In genomic region chr2:70719231-70719630, GRCh38 we compare ENCODE assay signal across 24 cellular contexts. TPM values are rescaled to one million over a fixed set of nuclear protein-coding genes. Genes with fewer than 3 reads are reported as not detected.
DNase-seq lines count a peak whose midpoint lies in the region; ATAC-seq, FAIRE-seq and TF ChIP-seq lines count a peak whose summit lies in the region.
"Had no signal": no experiment of that assay in that cellular context is flagged by ENCODE, and none has a peak within 500 bp of the region (broad histone marks: within the 10 kb centered on the region; RNA-seq: fewer than 3 reads in every experiment).

No MANE protein-coding gene starts in this region.

- H3K4me1 ChIP-seq in right atrium auricular region, result no peaks in the 10 kb centered on the region
- no peaks in the 10 kb centered on the region for H3K4me1 ChIP-seq in right cardiac atrium (ENCODE audit: control insufficient read depth, insufficient read depth, low read length)
- no peaks in the 10 kb centered on the region for H3K4me1 ChIP-seq in astrocyte (ENCODE audit: insufficient read depth, low read length)
- no peaks in the 10 kb centered on the region for H3K4me1 ChIP-seq in kidney (ENCODE audit: control insufficient read depth in 1 of 2, insufficient read depth in 1 of 2, low read depth in 1 of 2, low read length in 2 of 2)
- H3K4me1 ChIP-seq: Caco-2 had no signal

- H3K36me3 Mint-ChIP-seq in astrocyte (ENCODE audit: low read depth, unreplicated experiment), result no peaks in the 10 kb centered on the region
- no peaks in the 10 kb centered on the region for H3K36me3 Mint-ChIP-seq in osteocyte (ENCODE audit: unreplicated experiment)
- H3K36me3 Mint-ChIP-seq: CD8-positive, alpha-beta T cell had no signal

- no peak overlapping the region for H3K4me3 ChIP-seq in right atrium auricular region
- H3K4me3 ChIP-seq in right cardiac atrium (ENCODE audit: low read length), result no peak overlapping the region
- no peak overlapping the region for H3K4me3 ChIP-seq in astrocyte (ENCODE audit: insufficient read depth, low read depth, low read length)
- H3K4me3 ChIP-seq in kidney (ENCODE audit: low read length in 2 of 2), result no peak overlapping the region
- H3K4me3 ChIP-seq: BLaER1 treated with 17β-estradiol and CSF1 and Interleukin-3, amounts not matched to agents 10 nM and 100 nM had no signal

- no peak for ATAC-seq in right cardiac atrium
- ATAC-seq: CD8-positive, alpha-beta T cell had no signal

- H3K4me3 Mint-ChIP-seq in astrocyte (ENCODE audit: unreplicated experiment) (no peak overlapping the region), osteocyte (ENCODE audit: unreplicated experiment) (no peak overlapping the region)
- H3K4me3 Mint-ChIP-seq: B cell; CD4-positive, alpha-beta T cell; CD8-positive, alpha-beta T cell had no signal

- H3K27ac Mint-ChIP-seq in astrocyte (ENCODE audit: unreplicated experiment) (peak overlapping the region; percentile 1), osteocyte (ENCODE audit: unreplicated experiment) (no peak overlapping the region)
- H3K27ac Mint-ChIP-seq: B cell; CD4-positive, alpha-beta T cell; CD8-positive, alpha-beta T cell had no signal

- H3K9me3 Mint-ChIP-seq in astrocyte (ENCODE audit: unreplicated experiment), result no peaks in the 10 kb centered on the region
- no peaks in the 10 kb centered on the region for H3K9me3 Mint-ChIP-seq in osteocyte (ENCODE audit: unreplicated experiment)
- H3K9me3 Mint-ChIP-seq: CD4-positive, alpha-beta T cell; CD8-positive, alpha-beta T cell had no signal

- H3K4me2 ChIP-seq in astrocyte (ENCODE audit: low read length), result no peak overlapping the region

- H3K27me3 ChIP-seq in right atrium auricular region (no peaks in the 10 kb centered on the region), right cardiac atrium (ENCODE audit: control insufficient read depth, insufficient read depth) (no peaks in the 10 kb centered on the region), astrocyte (ENCODE audit: insufficient read depth, low read length) (no peaks in the 10 kb centered on the region)
- H3K27me3 ChIP-seq: BLaER1 treated with 17β-estradiol and CSF1 and Interleukin-3, amounts not matched to agents 10 nM and 100 nM had no signal

- no peak overlapping the region for H3K27ac ChIP-seq in right atrium auricular region
- H3K27ac ChIP-seq in right cardiac atrium (ENCODE audit: low read length), result no peak overlapping the region
- H3K27ac ChIP-seq in astrocyte (ENCODE audit: low read depth, low read length), result no peak overlapping the region
- H3K27ac ChIP-seq in kidney (ENCODE audit: low read depth in 2 of 2, low read length in 2 of 2), result no peak overlapping the region
- H3K27ac ChIP-seq: BLaER1 treated with 17β-estradiol and CSF1 and Interleukin-3, amounts not matched to agents 10 nM and 100 nM; C4-2B had no signal

- no peaks in the 10 kb centered on the region for H3K36me3 ChIP-seq in right atrium auricular region
- H3K36me3 ChIP-seq in astrocyte (ENCODE audit: insufficient read depth, low read length), result no peaks in the 10 kb centered on the region
- no peaks in the 10 kb centered on the region for H3K36me3 ChIP-seq in kidney (ENCODE audit: control insufficient read depth in 1 of 2, insufficient read depth in 2 of 2, low read length in 2 of 2)

- peaks cover 23% of the 10 kb centered on the region for H3K27me3 Mint-ChIP-seq in astrocyte (ENCODE audit: low read depth, unreplicated experiment)
- H3K27me3 Mint-ChIP-seq in osteocyte (ENCODE audit: unreplicated experiment), result peaks cover 3% of the 10 kb centered on the region
- H3K27me3 Mint-ChIP-seq: CD4-positive, alpha-beta T cell had no signal

- TF ChIP-seq CTCF in right atrium auricular region (IDR thresholded peaks at IDR 0.05), result no peak
- no peak for TF ChIP-seq CTCF in astrocyte (IDR thresholded peaks at IDR 0.05; ENCODE audit: insufficient read depth, low read depth, low read length)
- TF ChIP-seq CTCF in osteocyte (IDR thresholded peaks at IDR 0.05), result no peak
- TF ChIP-seq CTCF in kidney (IDR thresholded peaks at IDR 0.05; ENCODE audit: borderline replicate concordance, extremely low read depth, insufficient read depth), result no peak

- no peaks in the 10 kb centered on the region for H3K4me1 Mint-ChIP-seq in astrocyte (ENCODE audit: low read depth, unreplicated experiment)
- H3K4me1 Mint-ChIP-seq in osteocyte (ENCODE audit: unreplicated experiment), result no peaks in the 10 kb centered on the region
- H3K4me1 Mint-ChIP-seq: B cell had no signal

- H2AFZ ChIP-seq in astrocyte (ENCODE audit: low read depth, low read length), result no peak overlapping the region

- no peaks in the 10 kb centered on the region for H4K20me1 ChIP-seq in astrocyte (ENCODE audit: insufficient read depth, low read length)

- H3K9me3 ChIP-seq in right atrium auricular region (no peaks in the 10 kb centered on the region), right cardiac atrium (ENCODE audit: control insufficient read depth, low read length) (no peaks in the 10 kb centered on the region), astrocyte (ENCODE audit: insufficient read depth, low read depth, low read length) (no peaks in the 10 kb centered on the region), kidney (ENCODE audit: control insufficient read depth in 1 of 2, low read length in 2 of 2) (no peaks in the 10 kb centered on the region)
- H3K9me3 ChIP-seq: BLaER1 treated with 17β-estradiol and CSF1 and Interleukin-3, amounts not matched to agents 10 nM and 100 nM; Caco-2 had no signal

- no peaks in the 10 kb centered on the region for H3K79me2 ChIP-seq in astrocyte (ENCODE audit: insufficient read depth, low read length)

- H3K9ac ChIP-seq in astrocyte (ENCODE audit: low read length) (no peak overlapping the region), kidney (ENCODE audit: low read length in 2 of 2) (no peak overlapping the region)
- H3K9ac ChIP-seq: BLaER1 treated with 17β-estradiol and CSF1 and Interleukin-3, amounts not matched to agents 10 nM and 100 nM had no signal

- DNase-seq in right atrium auricular region (ENCODE audit: low spot score) (peak; percentile 42), right cardiac atrium (no peak), astrocyte (ENCODE audit: low read depth) (no peak), ecto neural progenitor cell (ENCODE audit: low spot score) (peak; percentile 11), osteocyte (ENCODE audit: extremely low spot score, unreplicated experiment) (peak; percentile 51), NCI-H2196 treated with DMSO at 0.1 percent for 48 hours (lab: John Stamatoyannopoulos, UW; ENCODE audit: unreplicated experiment) (no peak), Ammon's horn (ENCODE audit: low spot score) (no peak), kidney (no peak)
- DNase-seq: 8988T; ACHN; Caco-2; Calu3; CD4-positive, alpha-beta T cell; DMS79 treated with DMSO at 0.1 percent for 48 hours; GF-D8 had no signal

- 63% methylated on average over 3 of the region's 3 CpGs for WGBS in right cardiac atrium

- FAIRE-seq in astrocyte (lab: Jason Lieb, UNC) (no peak), kidney (lab: Jason Lieb, UNC) (no peak)
- FAIRE-seq: A204.1, D721Med, G401.6, GM12891 had no signal

- intact Hi-C loops in right cardiac atrium (cut with DNase I), result no loop called here
- intact Hi-C loops in kidney (cut with DNase I), result no loop called here

RNA-seq across cellular contexts. Expression of gene ADD2, which starts 48.8 kb away (rescaled TPM):
- 1 to 10 TPM; 1.1 to 1.4 TPM for total RNA-seq in right atrium auricular region
- total RNA-seq in right cardiac atrium, result 1 to 10 TPM in 1 of 4 donors, under 1 TPM in 3; 0.40 to 1.3 (median 0.60) TPM
- polyA plus RNA-seq in right cardiac atrium, result 0.45 TPM
- 4.8 TPM in 2 replicates for total RNA-seq in astrocyte
- total RNA-seq in osteocyte, result not detected in 2 replicates
- total RNA-seq in kidney, result 2.9 TPM
- polyA plus RNA-seq in kidney (ENCODE audit: insufficient read depth, low read depth, low replicate concordance), result not detected
- total RNA-seq: Caco-2 had no signal
- polyA plus RNA-seq: BJ had no signal

Comparison
In these comparisons a context has a peak if more than half of its experiments do, and no peak if none do; other contexts are left out.
1. DNase-seq: peak in right atrium auricular region (single experiment), ecto neural progenitor cell (single experiment) and osteocyte (single experiment); none in right cardiac atrium (0 of 3), astrocyte (single experiment), NCI-H2196 treated with DMSO at 0.1 percent for 48 hours (single experiment), Ammon's horn (single experiment) and kidney (single experiment).